In the genomic region with DNA sequence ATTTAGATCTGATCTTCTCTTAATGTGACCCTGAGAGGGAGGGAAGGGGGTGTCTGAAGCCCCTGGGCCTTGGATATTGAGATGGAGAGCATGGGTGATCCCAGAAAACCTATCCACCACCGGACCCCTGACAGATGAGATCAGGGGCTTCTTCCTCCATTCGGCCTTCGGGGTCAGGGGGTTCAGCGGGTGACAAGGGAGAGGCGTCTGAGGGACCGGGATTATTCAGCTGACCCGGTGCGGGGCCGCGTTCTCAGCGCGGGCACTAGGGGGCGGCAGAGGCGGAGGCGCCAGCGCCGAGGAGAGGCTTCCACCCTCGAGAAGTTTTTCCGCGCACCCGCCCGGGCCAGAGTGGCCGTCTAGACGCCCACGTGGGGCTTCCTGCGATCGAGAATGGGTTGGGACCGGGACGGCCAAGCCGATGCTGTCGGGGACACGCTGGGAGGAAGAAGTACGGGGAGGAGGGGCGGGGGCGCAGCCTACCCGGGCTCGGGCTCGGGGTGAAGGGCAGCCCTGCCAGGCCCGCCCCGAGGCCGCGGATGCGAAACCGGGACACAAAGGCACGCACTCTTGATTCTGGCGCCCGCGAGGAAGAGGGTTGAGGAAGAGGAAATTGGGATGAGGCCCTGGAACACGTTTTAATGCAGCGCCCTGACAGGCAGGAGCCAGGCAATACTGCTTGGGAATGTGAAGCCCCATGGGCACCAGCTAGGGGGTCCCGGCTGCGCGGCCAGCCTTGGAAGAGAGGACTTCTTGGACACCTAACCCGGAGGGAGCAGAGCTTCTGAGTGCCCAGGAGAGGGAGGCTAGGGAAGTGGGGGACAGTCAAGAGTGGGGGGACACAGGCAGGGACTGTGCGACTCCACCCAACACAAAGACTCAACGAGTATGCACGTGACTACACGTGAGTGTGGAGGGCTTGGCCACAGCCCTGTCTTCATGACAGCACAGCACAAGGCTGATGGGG, we compare ENCODE assay signal across 8 cellular contexts. TPM values are rescaled to one million over a fixed set of nuclear protein-coding genes. Genes with fewer than 3 reads are reported as not detected.
A peak's percentile ranks its signal among the peaks of the same experiment; 100 is the strongest.
DNase-seq lines count a peak whose midpoint lies in the region; ATAC-seq lines count a peak whose summit lies in the region.

No MANE protein-coding gene starts in this region.

- H3K36me3 ChIP-seq in endocrine pancreas (ENCODE audit: control insufficient read depth, insufficient read depth, low read length) (no peaks in the 10 kb centered on the region), mesodermal cell (ENCODE audit: control insufficient read depth, insufficient read depth, low read length) (no peaks in the 10 kb centered on the region)

- WGBS in mesodermal cell (ENCODE audit: insufficient coverage in 2 of 2), 2 experiments, result 13% methylated on average over 44 to 48 of the region's 58 CpGs

- peak; percentile 60 for ATAC-seq in HG02610 (IDR thresholded peaks at IDR 0.05; ENCODE audit: unreplicated experiment)
- ATAC-seq in activated CD8-positive, alpha-beta memory T cell treated with anti-CD3 and anti-CD28 coated beads, Interleukin-2, amount 10 ng/mL, durations not matched to agents 7 days and 5 days, result peak; percentile 98
- ATAC-seq in GM19455 (IDR thresholded peaks at IDR 0.05; ENCODE audit: unreplicated experiment), result no peak

- H3K9me3 ChIP-seq in endocrine pancreas (ENCODE audit: control insufficient read depth, low read length) (no peaks in the 10 kb centered on the region), mesodermal cell (ENCODE audit: control insufficient read depth, low read length) (no peaks in the 10 kb centered on the region)

- no peak overlapping the region for H3K27ac ChIP-seq in mesodermal cell (ENCODE audit: low read depth, low read length, severe bottlenecking)

- H3K27ac Mint-ChIP-seq in activated CD8-positive, alpha-beta memory T cell treated with anti-CD3 and anti-CD28 coated beads, Interleukin-2, amount 10 ng/mL, durations not matched to agents 7 days and 5 days, result peak overlapping the region; percentile 74

- peaks cover 5% of the 10 kb centered on the region for H3K27me3 ChIP-seq in endocrine pancreas (ENCODE audit: control insufficient read depth, insufficient read depth, low read length)

- H3K4me1 Mint-ChIP-seq in activated CD8-positive, alpha-beta memory T cell treated with anti-CD3 and anti-CD28 coated beads, Interleukin-2, amount 10 ng/mL, durations not matched to agents 7 days and 5 days, result peaks cover 16% of the 10 kb centered on the region

- CTCF ChIA-PET in activated CD8-positive, alpha-beta memory T cell treated with anti-CD3 and anti-CD28 coated beads, Interleukin-2, amount 10 ng/mL, durations not matched to agents 7 days and 5 days (lab: Charles Lee), result interaction anchor here (0.8 to 10.0 kb wide), 26 partner anchors 10 to 269 kb away, joined by 3 to 108 read pairs (median 4); a partner anchor contains a TSS

- peak overlapping the region; percentile 36 for H3K9ac ChIP-seq in endocrine pancreas (ENCODE audit: control insufficient read depth, insufficient read depth, low read length)

- DNase-seq in DMS79 treated with DMSO at 0.1 percent for 48 hours (lab: John Stamatoyannopoulos, UW) (peak; percentile 55), NCI-H774 (lab: John Stamatoyannopoulos, UW) (peak; percentile 40)
- DNase-seq in activated CD8-positive, alpha-beta memory T cell treated with anti-CD3 and anti-CD28 coated beads, Interleukin-2, amount 10 ng/mL, durations not matched to agents 7 days and 5 days, result peak; percentile 86
- peak; percentile 72 for DNase-seq in stimulated activated CD8-positive, alpha-beta memory T cell treated with anti-CD3 and anti-CD28 coated beads, Interleukin-12 subunit alpha, Interleukin-12 subunit beta, amount 100 ng/mL, for 4 hours (ENCODE audit: low read depth)

- H3K4me1 ChIP-seq in endocrine pancreas (ENCODE audit: control insufficient read depth, insufficient read depth, low read length) (no peaks in the 10 kb centered on the region), mesodermal cell (ENCODE audit: control insufficient read depth, insufficient read depth, low read length, poor library complexity, severe bottlenecking) (no peaks in the 10 kb centered on the region)

- H3K27me3 Mint-ChIP-seq in activated CD8-positive, alpha-beta memory T cell treated with anti-CD3 and anti-CD28 coated beads, Interleukin-2, amount 10 ng/mL, durations not matched to agents 7 days and 5 days, result peaks cover 1% of the 10 kb centered on the region

- H3K4me3 ChIP-seq in endocrine pancreas (ENCODE audit: control insufficient read depth, insufficient read depth, low read length) (no peak overlapping the region), mesodermal cell (ENCODE audit: extremely low read depth, insufficient read depth, low read length, poor library complexity, severe bottlenecking) (peak overlapping the region; percentile 36)

- H3K4me3 Mint-ChIP-seq in activated CD8-positive, alpha-beta memory T cell treated with anti-CD3 and anti-CD28 coated beads, Interleukin-2, amount 10 ng/mL, durations not matched to agents 7 days and 5 days, result peak overlapping the region; percentile 76

- H3K9me3 Mint-ChIP-seq in activated CD8-positive, alpha-beta memory T cell treated with anti-CD3 and anti-CD28 coated beads, Interleukin-2, amount 10 ng/mL, durations not matched to agents 7 days and 5 days (ENCODE audit: low read depth), result no peaks in the 10 kb centered on the region

- H3K36me3 Mint-ChIP-seq in activated CD8-positive, alpha-beta memory T cell treated with anti-CD3 and anti-CD28 coated beads, Interleukin-2, amount 10 ng/mL, durations not matched to agents 7 days and 5 days, result no peaks in the 10 kb centered on the region

RNA-seq across cellular contexts. Expression of a gene that starts 30.6 kb away (rescaled TPM):
- total RNA-seq in activated CD8-positive, alpha-beta memory T cell treated with anti-CD3 and anti-CD28 coated beads, Interleukin-2, amount 10 ng/mL, durations not matched to agents 7 days and 5 days, result under 1 TPM; 0.77 to 0.79 TPM
- polyA plus RNA-seq in mesodermal cell (2013, experiment 1 of 2), result 20.3 TPM
- polyA plus RNA-seq in mesodermal cell (2013, experiment 2 of 2), result 16.4 TPM

RNA-seq across cellular contexts. Expression of a gene that starts 38.8 kb away (rescaled TPM):
- total RNA-seq in activated CD8-positive, alpha-beta memory T cell treated with anti-CD3 and anti-CD28 coated beads, Interleukin-2, amount 10 ng/mL, durations not matched to agents 7 days and 5 days, result 10 to 100 TPM; 36.0 to 38.9 TPM
- 39.3 TPM for polyA plus RNA-seq in mesodermal cell (2013, experiment 1 of 2)
- 31.0 TPM for polyA plus RNA-seq in mesodermal cell (2013, experiment 2 of 2)

RNA-seq across cellular contexts. Expression of a gene that starts 39.0 kb away (rescaled TPM):
- total RNA-seq in activated CD8-positive, alpha-beta memory T cell treated with anti-CD3 and anti-CD28 coated beads, Interleukin-2, amount 10 ng/mL, durations not matched to agents 7 days and 5 days, result 10 to 100 TPM; 50.1 to 63.9 TPM
- 136 TPM for polyA plus RNA-seq in mesodermal cell (2013, experiment 1 of 2)
- 121 TPM for polyA plus RNA-seq in mesodermal cell (2013, experiment 2 of 2)

RNA-seq across cellular contexts. Expression of a gene that starts 42.8 kb away (rescaled TPM):
- total RNA-seq in activated CD8-positive, alpha-beta memory T cell treated with anti-CD3 and anti-CD28 coated beads, Interleukin-2, amount 10 ng/mL, durations not matched to agents 7 days and 5 days, result 10 to 100 TPM; 18.6 to 20.9 TPM
- 4.5 TPM for polyA plus RNA-seq in mesodermal cell (2013, experiment 1 of 2)
- 3.3 TPM for polyA plus RNA-seq in mesodermal cell (2013, experiment 2 of 2)

RNA-seq across cellular contexts. Expression of a gene that starts 46.7 kb away (rescaled TPM):
- total RNA-seq in activated CD8-positive, alpha-beta memory T cell treated with anti-CD3 and anti-CD28 coated beads, Interleukin-2, amount 10 ng/mL, durations not matched to agents 7 days and 5 days, result 10 to 100 TPM; 32.6 to 37.8 TPM
- polyA plus RNA-seq in mesodermal cell (2013, experiment 1 of 2), result 30.4 TPM
- 27.6 TPM for polyA plus RNA-seq in mesodermal cell (2013, experiment 2 of 2)
